In the genomic region with DNA sequence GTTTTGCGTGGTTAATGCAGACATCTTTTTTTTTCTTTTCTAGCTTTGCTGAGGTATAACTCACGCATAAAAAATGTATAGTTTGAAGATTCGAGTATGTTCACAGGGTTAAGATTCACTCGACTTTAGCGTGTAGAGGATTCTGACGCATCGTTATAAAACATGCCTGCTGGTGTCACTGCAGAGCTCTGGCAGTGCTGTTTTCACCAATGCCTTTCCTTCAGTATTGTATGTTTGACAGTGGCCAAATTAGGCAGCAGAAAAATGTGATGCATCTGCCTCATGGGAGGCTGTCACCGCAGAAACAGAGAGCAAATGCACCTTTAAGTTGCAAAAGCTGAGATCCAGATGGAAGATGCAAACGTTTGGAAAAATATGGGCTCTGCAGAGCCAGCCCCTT, we compare ENCODE assay signal across 8 cellular contexts. TPM values are rescaled to one million over a fixed set of nuclear protein-coding genes. Genes with fewer than 3 reads are reported as not detected.
DNase-seq lines count a peak whose midpoint lies in the region; ATAC-seq lines count a peak whose summit lies in the region.

No MANE protein-coding gene starts in this region.

- 0 out of 2 replicates have a peak, but pooled peaks cover 2% of the 10 kb centered on the region for H3K27me3 ChIP-seq in SJCRH30

- no peaks in the 10 kb centered on the region for H3K36me3 ChIP-seq in SJCRH30

- H3K4me1 ChIP-seq in SJCRH30, result no peaks in the 10 kb centered on the region

- DNase-seq in activated CD4-positive, alpha-beta T cell treated with anti-CD3 and anti-CD28 coated beads for 36 hours, result peak; percentile 52
- DNase-seq in activated CD4-positive, alpha-beta T cell treated with anti-CD3 and anti-CD28 coated beads for 1 hour, result no peak
- DNase-seq in NCI-H460 (ENCODE audit: extremely low read depth, low read depth) (peak; percentile 22), middle frontal gyrus (ENCODE audit: extremely low spot score, low spot score) (peak; percentile 50), SJCRH30 (no peak), ecto neural progenitor cell (ENCODE audit: low spot score) (no peak)
- DNase-seq in activated naive CD8-positive, alpha-beta T cell treated with anti-CD3 and anti-CD28 coated beads, Interleukin-2, amount 10 ng/mL, durations not matched to agents 7 days and 5 days, result no peak

- no peaks in the 10 kb centered on the region for H3K36me3 Mint-ChIP-seq in activated CD4-positive, alpha-beta T cell treated with anti-CD3 and anti-CD28 coated beads for 36 hours (ENCODE audit: low read depth)
- no peaks in the 10 kb centered on the region for H3K36me3 Mint-ChIP-seq in activated naive CD8-positive, alpha-beta T cell treated with anti-CD3 and anti-CD28 coated beads, Interleukin-2, amount 10 ng/mL, durations not matched to agents 7 days and 5 days

- peak; percentile 93 for ATAC-seq in activated CD4-positive, alpha-beta T cell treated with anti-CD3 and anti-CD28 coated beads for 36 hours
- ATAC-seq in activated naive CD8-positive, alpha-beta T cell treated with anti-CD3 and anti-CD28 coated beads, Interleukin-2, amount 10 ng/mL, durations not matched to agents 7 days and 5 days (ENCODE audit: low read depth), result peak; percentile 84
- no peak for ATAC-seq in GM21447 (IDR thresholded peaks at IDR 0.05; ENCODE audit: unreplicated experiment)

- CTCF ChIA-PET in activated CD4-positive, alpha-beta T cell treated with anti-CD3 and anti-CD28 coated beads for 36 hours (lab: Charles Lee), result interaction anchor here (0.8 to 3.2 kb wide), 11 partner anchors 13 to 268 kb away, joined by 3 to 24 read pairs (median 5); no protein-coding TSS in a partner anchor

- intact Hi-C loops in activated CD4-positive, alpha-beta T cell treated with anti-CD3 and anti-CD28 coated beads for 36 hours (cut with DNase I, micrococcal nuclease), result loop anchor here (1.0 kb wide), 2 partner anchors 225 to 268 kb away; no protein-coding TSS in a partner anchor

- no peaks in the 10 kb centered on the region for H3K9me3 ChIP-seq in SJCRH30 (replicated peaks)

- peaks cover 8% of the 10 kb centered on the region for H3K27me3 Mint-ChIP-seq in activated CD4-positive, alpha-beta T cell treated with anti-CD3 and anti-CD28 coated beads for 36 hours
- peaks cover 31% of the 10 kb centered on the region for H3K27me3 Mint-ChIP-seq in activated naive CD8-positive, alpha-beta T cell treated with anti-CD3 and anti-CD28 coated beads, Interleukin-2, amount 10 ng/mL, durations not matched to agents 7 days and 5 days

- H3K4me3 Mint-ChIP-seq in activated CD4-positive, alpha-beta T cell treated with anti-CD3 and anti-CD28 coated beads for 36 hours, result no peak overlapping the region
- no peak overlapping the region for H3K4me3 Mint-ChIP-seq in activated naive CD8-positive, alpha-beta T cell treated with anti-CD3 and anti-CD28 coated beads, Interleukin-2, amount 10 ng/mL, durations not matched to agents 7 days and 5 days

- no peak overlapping the region for H3K4me3 ChIP-seq in SJCRH30

- H3K27ac Mint-ChIP-seq in activated CD4-positive, alpha-beta T cell treated with anti-CD3 and anti-CD28 coated beads for 36 hours, result no peak overlapping the region
- no peak overlapping the region for H3K27ac Mint-ChIP-seq in activated naive CD8-positive, alpha-beta T cell treated with anti-CD3 and anti-CD28 coated beads, Interleukin-2, amount 10 ng/mL, durations not matched to agents 7 days and 5 days

- no peak overlapping the region for H3K27ac ChIP-seq in SJCRH30

- POLR2A ChIA-PET in activated CD4-positive, alpha-beta T cell treated with anti-CD3 and anti-CD28 coated beads for 36 hours (lab: Charles Lee), result no interaction called here
- POLR2A ChIA-PET in activated naive CD8-positive, alpha-beta T cell treated with anti-CD3 and anti-CD28 coated beads, Interleukin-2, amount 10 ng/mL, durations not matched to agents 7 days and 5 days (lab: Charles Lee), result interaction anchor here (2.0 kb wide), 1 partner anchor 225 kb away, joined by 7 read pairs; no protein-coding TSS in a partner anchor

- no peaks in the 10 kb centered on the region for H3K4me1 Mint-ChIP-seq in activated CD4-positive, alpha-beta T cell treated with anti-CD3 and anti-CD28 coated beads for 36 hours
- no peaks in the 10 kb centered on the region for H3K4me1 Mint-ChIP-seq in activated naive CD8-positive, alpha-beta T cell treated with anti-CD3 and anti-CD28 coated beads, Interleukin-2, amount 10 ng/mL, durations not matched to agents 7 days and 5 days

- H3K9me3 Mint-ChIP-seq in activated CD4-positive, alpha-beta T cell treated with anti-CD3 and anti-CD28 coated beads for 36 hours (ENCODE audit: low read depth), result peaks cover 10% of the 10 kb centered on the region
- H3K9me3 Mint-ChIP-seq in activated naive CD8-positive, alpha-beta T cell treated with anti-CD3 and anti-CD28 coated beads, Interleukin-2, amount 10 ng/mL, durations not matched to agents 7 days and 5 days, result peaks cover 6% of the 10 kb centered on the region

RNA-seq across cellular contexts. Expression of a gene that starts 18.0 kb away (rescaled TPM):
- not detected for total RNA-seq in activated CD4-positive, alpha-beta T cell treated with anti-CD3 and anti-CD28 coated beads for 36 hours
- total RNA-seq in NCI-H460 (2014; rRNA removed; shearing (Covaris generic)), result not detected in 2 replicates
- polyA plus RNA-seq in NCI-H460 (2014; cell fraction: nucleus; rRNA removed), result not detected in 2 replicates
- not detected for total RNA-seq in activated naive CD8-positive, alpha-beta T cell treated with anti-CD3 and anti-CD28 coated beads, Interleukin-2, amount 10 ng/mL, durations not matched to agents 7 days and 5 days
- not detected in 2 replicates for total RNA-seq in SJCRH30 (2014; rRNA removed; shearing (Covaris generic))

RNA-seq across cellular contexts. Expression of a gene that starts 42.6 kb away (rescaled TPM):
- 10 to 100 TPM; 71.3 to 78.1 TPM for total RNA-seq in activated CD4-positive, alpha-beta T cell treated with anti-CD3 and anti-CD28 coated beads for 36 hours
- 32.5 and 48.4 TPM in 2 replicates for total RNA-seq in NCI-H460 (2014; rRNA removed; shearing (Covaris generic))
- 22.0 and 36.2 TPM in 2 replicates for polyA plus RNA-seq in NCI-H460 (2014; cell fraction: nucleus; rRNA removed)
- 10 to 100 TPM; 66.9 to 67.2 TPM for total RNA-seq in activated naive CD8-positive, alpha-beta T cell treated with anti-CD3 and anti-CD28 coated beads, Interleukin-2, amount 10 ng/mL, durations not matched to agents 7 days and 5 days
- 46.2 and 47.8 TPM in 2 replicates for total RNA-seq in SJCRH30 (2014; rRNA removed; shearing (Covaris generic))

RNA-seq across cellular contexts. Expression of a gene that starts 48.3 kb away (rescaled TPM):
- not detected for total RNA-seq in activated CD4-positive, alpha-beta T cell treated with anti-CD3 and anti-CD28 coated beads for 36 hours
- not detected in 2 replicates for total RNA-seq in NCI-H460 (2014; rRNA removed; shearing (Covaris generic))
- polyA plus RNA-seq in NCI-H460 (2014; cell fraction: nucleus; rRNA removed), result not detected in 2 replicates
- total RNA-seq in activated naive CD8-positive, alpha-beta T cell treated with anti-CD3 and anti-CD28 coated beads, Interleukin-2, amount 10 ng/mL, durations not matched to agents 7 days and 5 days, result under 1 TPM; 0.30 to 0.31 TPM
- not detected in 2 replicates for total RNA-seq in SJCRH30 (2014; rRNA removed; shearing (Covaris generic))

Comparison
In these comparisons a context has a peak if more than half of its experiments do, and no peak if none do; other contexts are left out.
1. DNase-seq: peak in activated CD4-positive, alpha-beta T cell treated with anti-CD3 and anti-CD28 coated beads for 36 hours (single experiment), NCI-H460 (single experiment) and middle frontal gyrus (single experiment); none in activated CD4-positive, alpha-beta T cell treated with anti-CD3 and anti-CD28 coated beads for 1 hour (single experiment), activated naive CD8-positive, alpha-beta T cell treated with anti-CD3 and anti-CD28 coated beads, Interleukin-2, amount 10 ng/mL, durations not matched to agents 7 days and 5 days (single experiment), SJCRH30 (0 of 2) and ecto neural progenitor cell (single experiment).